Comparison of ENCODE assay signal across 8 cellular contexts in the genomic region with DNA sequence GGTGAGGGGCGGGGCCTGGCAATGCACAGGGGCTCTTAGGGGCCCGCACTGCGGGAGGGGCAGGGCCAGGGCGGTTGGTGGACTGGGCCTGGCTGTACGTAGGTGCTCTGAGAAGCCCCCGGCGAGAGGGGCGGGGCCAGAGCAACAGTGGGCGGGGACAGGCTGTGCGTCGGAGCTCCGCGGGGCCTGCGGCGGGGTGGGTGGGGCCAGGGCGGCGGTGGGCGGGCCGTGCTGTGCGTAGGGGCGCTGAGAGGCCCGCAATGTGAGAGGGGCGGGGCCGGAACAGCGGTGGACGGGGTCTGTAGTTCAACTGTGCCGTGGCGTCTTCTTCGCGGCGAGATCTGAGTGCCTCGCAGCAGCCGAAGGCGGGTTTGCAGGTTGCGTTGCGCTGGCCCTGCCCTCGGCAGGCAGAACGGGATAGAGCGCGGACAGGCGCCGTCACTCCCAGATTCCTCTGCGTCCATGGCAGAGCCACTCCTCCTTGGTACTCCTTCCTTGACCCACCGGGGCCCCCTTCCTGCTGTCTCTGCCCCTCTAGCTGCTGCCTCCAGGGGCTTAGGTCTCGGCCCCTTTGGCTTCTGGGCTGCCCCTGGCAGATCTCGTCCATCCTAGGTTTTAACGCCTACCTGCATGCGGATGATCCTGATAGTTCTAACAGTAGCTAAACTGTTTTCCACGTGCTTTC. TPM values are rescaled to one million over a fixed set of nuclear protein-coding genes. Genes with fewer than 3 reads are reported as not detected.
DNase-seq lines count a peak whose midpoint lies in the region; ATAC-seq, FAIRE-seq and TF ChIP-seq lines count a peak whose summit lies in the region.

No MANE protein-coding gene starts in this region.

- H3K27ac ChIP-seq in keratinocyte (ENCODE audit: control insufficient read depth, insufficient read depth, low read length): peak overlapping the region; percentile 52

- peak; percentile 95 for DNase-seq in AG08396 (ENCODE audit: low spot score)
- peak; percentile 100 for DNase-seq in NCI-H2227 treated with DMSO at 0.1 percent for 48 hours (lab: John Stamatoyannopoulos, UW)
- DNase-seq in WTC11 (ENCODE audit: low spot score): peak; percentile 93
- peak; percentile 91 to 97 for DNase-seq in cardiac fibroblast (ENCODE audit: low read depth in 2 of 2)
- peak; percentile 65 for DNase-seq in keratinocyte (ENCODE audit: low read depth, low spot score)
- peak; percentile 98 for DNase-seq in stimulated activated CD4-positive, alpha-beta T cell treated with anti-CD3 and anti-CD28 coated beads, Interleukin-12 subunit alpha, Interleukin-12 subunit beta, amount 100 ng/mL, for 4 hours

- peak overlapping the region; percentile 94 for H3K4me3 Mint-ChIP-seq in WTC11

- no peaks in the 10 kb centered on the region for H3K36me3 Mint-ChIP-seq in WTC11

- H3K9ac ChIP-seq in keratinocyte (ENCODE audit: control insufficient read depth, extremely low read depth, insufficient read depth, low read length): peak overlapping the region; percentile 77

- no peak for TF ChIP-seq CTCF in WTC11 (IDR thresholded peaks at IDR 0.05)
- no peak for TF ChIP-seq CTCF in cardiac fibroblast (IDR thresholded peaks at IDR 0.05; ENCODE audit: low read depth, low read length)
- TF ChIP-seq CTCF in keratinocyte (optimal IDR thresholded peaks at IDR 0.05 in 1 of 3, IDR thresholded peaks at IDR 0.05 in 1 of 3, conservative IDR thresholded peaks at IDR 0.05 in 1 of 3; ENCODE audit: extremely low read depth in 1 of 3, insufficient read depth in 2 of 3, low read length in 3 of 3): no peak

- H3K27me3 ChIP-seq in keratinocyte (ENCODE audit: control insufficient read depth, extremely low read depth, insufficient read depth, low read length): no peaks in the 10 kb centered on the region

- no peaks in the 10 kb centered on the region for H3K79me2 ChIP-seq in keratinocyte (ENCODE audit: control insufficient read depth, insufficient read depth, low read length)

- H3K4me1 ChIP-seq in keratinocyte (ENCODE audit: control insufficient read depth, extremely low read depth, insufficient read depth, low read length): peaks cover 29% of the 10 kb centered on the region

- dilution Hi-C loops in keratinocyte (cut with MboI; ENCODE audit: extremely low pct_ligation_motif_present, low sequenced_read_pairs): no loop called here

- no peaks in the 10 kb centered on the region for H3K36me3 ChIP-seq in keratinocyte (ENCODE audit: control insufficient read depth in 2 of 2, extremely low read depth in 1 of 2, insufficient read depth in 2 of 2, low read length in 2 of 2)

- H3K27ac Mint-ChIP-seq in WTC11: peak overlapping the region; percentile 93

- H2AFZ ChIP-seq in keratinocyte (ENCODE audit: control insufficient read depth, low read length): peak overlapping the region; percentile 96

- CTCF ChIA-PET in WTC11 (lab: Charles Lee): interaction anchor here (0.6 to 7.1 kb wide), 24 partner anchors 10 to 380 kb away, joined by 3 to 76 read pairs (median 4); partner anchors contain the start of gene C19orf12

- peaks cover 16% of the 10 kb centered on the region for H3K27me3 Mint-ChIP-seq in WTC11 (ENCODE audit: low read depth)

- no peaks in the 10 kb centered on the region for H3K9me3 ChIP-seq in keratinocyte (ENCODE audit: control insufficient read depth, low read depth, low read length)

- no peaks in the 10 kb centered on the region for H3K9me3 Mint-ChIP-seq in WTC11

- no peaks in the 10 kb centered on the region for H4K20me1 ChIP-seq in keratinocyte (ENCODE audit: control insufficient read depth, extremely low read depth, insufficient read depth, low read length)

- ATAC-seq in GM18909 (IDR thresholded peaks at IDR 0.05; ENCODE audit: poor library complexity, unreplicated experiment) (peak; percentile 79), HG03139 (IDR thresholded peaks at IDR 0.05; ENCODE audit: unreplicated experiment) (peak; percentile 77), WTC11 (peak; percentile 83)

- peak overlapping the region; percentile 99 for H3K4me2 ChIP-seq in keratinocyte (ENCODE audit: control insufficient read depth, extremely low read depth, insufficient read depth, low read depth, low read length)

- FAIRE-seq in keratinocyte (lab: Jason Lieb, UNC): peak; percentile 36

- POLR2A ChIA-PET in WTC11 (lab: Charles Lee): interaction anchor here (0.5 to 1.0 kb wide), 3 partner anchors 13 to 107 kb away, joined by 3 to 5 read pairs (median 3); no protein-coding TSS in a partner anchor

- peaks cover 23% of the 10 kb centered on the region for H3K4me1 Mint-ChIP-seq in WTC11

- H3K4me3 ChIP-seq in cardiac fibroblast (replicated peaks in 1 of 2; ENCODE audit: low read depth in 2 of 2, low read length in 2 of 2) (peak overlapping the region; percentile 75 to 77), keratinocyte (ENCODE audit: control insufficient read depth in 2 of 3, extremely low read depth in 1 of 3, insufficient read depth in 2 of 3, low read depth in 1 of 3, low read length in 3 of 3) (peak overlapping the region; percentile 61 to 86 (median 84))

- H3K9me1 ChIP-seq in keratinocyte (ENCODE audit: control insufficient read depth, extremely low read depth, insufficient read depth, low read length): no peaks in the 10 kb centered on the region

TF ChIP-seq in WTC11, 78 proteins besides CTCF, POLR2A, EP300 and RAD21:
- TF ChIP-seq HMGA2 (CRISPR knock-in tag; IDR thresholded peaks at IDR 0.05) (no peak), SP1 (CRISPR knock-in tag; conservative IDR thresholded peaks at IDR 0.05) (peak; percentile 46)
- TF ChIP-seq, protein P1, sequence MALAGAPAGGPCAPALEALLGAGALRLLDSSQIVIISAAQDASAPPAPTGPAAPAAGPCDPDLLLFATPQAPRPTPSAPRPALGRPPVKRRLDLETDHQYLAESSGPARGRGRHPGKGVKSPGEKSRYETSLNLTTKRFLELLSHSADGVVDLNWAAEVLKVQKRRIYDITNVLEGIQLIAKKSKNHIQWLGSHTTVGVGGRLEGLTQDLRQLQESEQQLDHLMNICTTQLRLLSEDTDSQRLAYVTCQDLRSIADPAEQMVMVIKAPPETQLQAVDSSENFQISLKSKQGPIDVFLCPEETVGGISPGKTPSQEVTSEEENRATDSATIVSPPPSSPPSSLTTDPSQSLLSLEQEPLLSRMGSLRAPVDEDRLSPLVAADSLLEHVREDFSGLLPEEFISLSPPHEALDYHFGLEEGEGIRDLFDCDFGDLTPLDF (CRISPR knock-in tag; IDR thresholded peaks at IDR 0.05): no peak
- TF ChIP-seq, protein P2, sequence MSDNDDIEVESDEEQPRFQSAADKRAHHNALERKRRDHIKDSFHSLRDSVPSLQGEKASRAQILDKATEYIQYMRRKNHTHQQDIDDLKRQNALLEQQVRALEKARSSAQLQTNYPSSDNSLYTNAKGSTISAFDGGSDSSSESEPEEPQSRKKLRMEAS (CRISPR knock-in tag; IDR thresholded peaks at IDR 0.05): peak; percentile 57; the same call in 1 of the 2 replicates
TF ChIP-seq in WTC11: peak in this region for 2.

RNA-seq across cellular contexts. Expression of gene CCNE1, which starts 33.2 kb away (rescaled TPM):
- 34.4 to 36.0 TPM (median 35.0 TPM) in 3 replicates for total RNA-seq in WTC11 (2021)
- 10.0 to 11.2 TPM (median 10.1 TPM) in 3 replicates for polyA plus RNA-seq in keratinocyte
- 2.1 TPM for polyA plus RNA-seq in keratinocyte (2011; ENCODE audit: low read depth)
- 10.5 and 11.2 TPM in 2 replicates for polyA plus RNA-seq in keratinocyte (2011; cell fraction: cytosol; rRNA removed)
- polyA plus RNA-seq in keratinocyte (2011; cell fraction: nucleus; rRNA removed): 13.2 and 13.8 TPM in 2 replicates
- 7.5 and 8.3 TPM in 2 replicates for polyA plus RNA-seq in keratinocyte (2012; ENCODE audit: low replicate concordance)
- 5.6 to 7.7 TPM (median 6.9 TPM) in 3 replicates for polyA minus RNA-seq in keratinocyte
- polyA minus RNA-seq in keratinocyte (2011; cell fraction: cytosol; rRNA and poly(A)+ RNA removed): 5.0 TPM
- polyA minus RNA-seq in keratinocyte (2011; cell fraction: nucleus; rRNA and poly(A)+ RNA removed): 1.9 and 3.2 TPM in 2 replicates

Comparison
In these comparisons a context has a peak if more than half of its experiments do, and no peak if none do; other contexts are left out.
1. Peak in every context shown above with its lines: DNase-seq, ATAC-seq, H3K4me3 ChIP-seq and H3K27ac ChIP-seq.